In the genomic region with DNA sequence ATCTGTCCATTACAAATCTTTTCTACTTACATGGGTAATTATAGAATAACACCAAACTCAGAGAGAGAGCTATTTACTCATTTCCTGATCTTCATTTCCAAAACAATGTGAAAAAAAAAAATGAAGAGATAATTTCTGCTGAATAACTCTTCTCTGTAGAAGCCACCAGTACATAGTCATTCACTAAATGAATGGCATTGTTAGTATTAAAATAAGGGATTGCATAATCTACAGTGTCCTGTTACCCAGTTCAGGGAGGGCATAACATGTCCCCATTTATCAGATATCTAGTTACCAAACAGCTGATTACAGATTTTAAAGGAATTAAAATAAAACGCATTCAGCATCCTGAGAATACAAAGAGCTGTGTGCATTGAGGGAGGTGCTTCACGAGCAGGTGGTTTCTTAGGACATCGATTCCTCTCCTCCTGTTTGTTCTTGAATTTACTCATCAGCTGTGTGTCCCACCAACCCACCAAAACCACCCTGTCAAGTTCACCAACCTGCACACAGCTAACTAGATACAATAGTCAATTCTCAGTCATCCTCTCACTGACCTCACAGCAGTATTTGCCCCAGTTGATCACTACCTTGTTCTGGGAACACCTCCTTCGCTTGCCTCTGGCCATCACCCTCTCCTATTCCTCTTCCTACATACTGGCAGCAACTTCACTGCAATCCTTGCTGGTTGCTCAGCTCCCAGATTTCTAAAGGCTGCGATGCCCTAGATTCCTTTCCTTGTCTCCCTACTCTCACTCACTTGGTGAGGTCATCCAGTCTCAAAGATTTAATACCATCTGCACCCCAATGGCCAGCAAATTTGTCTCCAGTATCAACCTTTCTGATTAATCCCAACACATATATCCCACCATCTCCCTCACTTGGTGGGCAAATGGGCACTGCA, we compare ENCODE assay signal across 20 cellular contexts. TPM values are rescaled to one million over a fixed set of nuclear protein-coding genes. Genes with fewer than 3 reads are reported as not detected.
A peak's percentile ranks its signal among the peaks of the same experiment; 100 is the strongest.
DNase-seq lines count a peak whose midpoint lies in the region; ATAC-seq, FAIRE-seq and TF ChIP-seq lines count a peak whose summit lies in the region.
"Had no signal": no experiment of that assay in that cellular context is flagged by ENCODE, and none has a peak within 500 bp of the region (broad histone marks: within the 10 kb centered on the region; RNA-seq: fewer than 3 reads in every experiment).

No MANE protein-coding gene starts in this region.

- ATAC-seq in HG03442 (IDR thresholded peaks at IDR 0.05; ENCODE audit: unreplicated experiment), result peak; percentile 40
- ATAC-seq in stimulated activated effector memory CD8-positive, alpha-beta T cell treated with anti-CD3 and anti-CD28 coated beads, Interleukin-12 subunit alpha, Interleukin-12 subunit beta, amount 100 ng/mL, for 72 hours, result peak; percentile 59
- no peak for ATAC-seq in GM21737 (IDR thresholded peaks at IDR 0.05; ENCODE audit: unreplicated experiment)
- ATAC-seq: A549; activated CD8-positive, alpha-beta memory T cell treated with anti-CD3 and anti-CD28 coated beads, Interleukin-2, amount 10 ng/mL, durations not matched to agents 7 days and 5 days had no signal

- H3K4me3 Mint-ChIP-seq in stimulated activated effector memory CD8-positive, alpha-beta T cell treated with anti-CD3 and anti-CD28 coated beads, Interleukin-12 subunit alpha, Interleukin-12 subunit beta, amount 100 ng/mL, for 72 hours, result no peak overlapping the region
- H3K4me3 Mint-ChIP-seq: activated CD8-positive, alpha-beta memory T cell treated with anti-CD3 and anti-CD28 coated beads, Interleukin-2, amount 10 ng/mL, durations not matched to agents 7 days and 5 days; CD4-positive, alpha-beta T cell had no signal

- peak; percentile 64 for FAIRE-seq in bronchial epithelial cell (lab: Jason Lieb, UNC)
- FAIRE-seq: A549 had no signal

- DNase-seq in NCI-H2107 treated with DMSO at 0.1 percent for 48 hours (lab: John Stamatoyannopoulos, UW; ENCODE audit: unreplicated experiment), result peak; percentile 66
- DNase-seq in NCI-H2107 (lab: John Stamatoyannopoulos, UW), result no peak
- DNase-seq in bronchial epithelial cell (ENCODE audit: low read depth), result no peak
- DNase-seq in stimulated activated effector memory CD8-positive, alpha-beta T cell treated with anti-CD3 and anti-CD28 coated beads, Interleukin-12 subunit alpha, Interleukin-12 subunit beta, amount 100 ng/mL, for 72 hours (ENCODE audit: low spot score in 2 of 2), result no peak
- DNase-seq in NCI-H82 treated with DMSO at 0.1 percent for 48 hours (lab: John Stamatoyannopoulos, UW; ENCODE audit: unreplicated experiment), result no peak
- DNase-seq in D341Med (ENCODE audit: low spot score), result no peak
- DNase-seq: activated CD4-positive, CD25-positive, alpha-beta regulatory T cell treated with anti-CD3 and anti-CD28 coated beads, Interleukin-2, amount 50 U/mL, for 72 hours; activated CD8-positive, alpha-beta memory T cell treated with anti-CD3 and anti-CD28 coated beads, Interleukin-2, amount 10 ng/mL, durations not matched to agents 7 days and 5 days; activated gamma-delta T cell; CD4-positive, alpha-beta T cell; HCEC 1CT; hypothalamus; kidney glomerular epithelial cell; NCI-H2081; SIG-M5; stimulated activated CD4-positive, alpha-beta T cell treated with anti-CD3 and anti-CD28 coated beads, Interleukin-4, amount 100 ng/mL, for 24 hours had no signal

- H3K4me1 Mint-ChIP-seq in stimulated activated effector memory CD8-positive, alpha-beta T cell treated with anti-CD3 and anti-CD28 coated beads, Interleukin-12 subunit alpha, Interleukin-12 subunit beta, amount 100 ng/mL, for 72 hours, result no peaks in the 10 kb centered on the region
- H3K4me1 Mint-ChIP-seq: activated CD8-positive, alpha-beta memory T cell treated with anti-CD3 and anti-CD28 coated beads, Interleukin-2, amount 10 ng/mL, durations not matched to agents 7 days and 5 days had no signal

- H3K36me3 Mint-ChIP-seq in stimulated activated effector memory CD8-positive, alpha-beta T cell treated with anti-CD3 and anti-CD28 coated beads, Interleukin-12 subunit alpha, Interleukin-12 subunit beta, amount 100 ng/mL, for 72 hours, result no peaks in the 10 kb centered on the region
- H3K36me3 Mint-ChIP-seq: activated CD8-positive, alpha-beta memory T cell treated with anti-CD3 and anti-CD28 coated beads, Interleukin-2, amount 10 ng/mL, durations not matched to agents 7 days and 5 days had no signal

- no peaks in the 10 kb centered on the region for H3K27me3 ChIP-seq in bronchial epithelial cell (ENCODE audit: control insufficient read depth, insufficient read depth, low read length)

- no peak for TF ChIP-seq CTCF in bronchial epithelial cell (IDR thresholded peaks at IDR 0.05; ENCODE audit: insufficient read depth, low read length, severe bottlenecking)

- H3K36me3 ChIP-seq in bronchial epithelial cell (ENCODE audit: control insufficient read depth, insufficient read depth, low read length), result no peaks in the 10 kb centered on the region

- no peaks in the 10 kb centered on the region for H3K9me3 Mint-ChIP-seq in stimulated activated effector memory CD8-positive, alpha-beta T cell treated with anti-CD3 and anti-CD28 coated beads, Interleukin-12 subunit alpha, Interleukin-12 subunit beta, amount 100 ng/mL, for 72 hours
- H3K9me3 Mint-ChIP-seq: CD4-positive, alpha-beta T cell had no signal

- no peak overlapping the region for H3K27ac Mint-ChIP-seq in stimulated activated effector memory CD8-positive, alpha-beta T cell treated with anti-CD3 and anti-CD28 coated beads, Interleukin-12 subunit alpha, Interleukin-12 subunit beta, amount 100 ng/mL, for 72 hours
- H3K27ac Mint-ChIP-seq: activated CD8-positive, alpha-beta memory T cell treated with anti-CD3 and anti-CD28 coated beads, Interleukin-2, amount 10 ng/mL, durations not matched to agents 7 days and 5 days; CD4-positive, alpha-beta T cell had no signal

- H3K4me3 ChIP-seq in bronchial epithelial cell (ENCODE audit: low read depth, low read length), result no peak overlapping the region
- H3K4me3 ChIP-seq: A549 had no signal

RNA-seq across cellular contexts. Expression of a gene that starts 18.7 kb away (rescaled TPM):
- 2.6 and 3.6 TPM in 2 replicates for total RNA-seq in bronchial epithelial cell
- total RNA-seq: activated CD8-positive, alpha-beta memory T cell treated with anti-CD3 and anti-CD28 coated beads, Interleukin-2, amount 10 ng/mL, durations not matched to agents 7 days and 5 days; T-helper 2 cell treated with Interferon-gamma antibody and Interleukin-4, amounts not matched to agents 100 ng/mL and 5 ng/mL, for 36 hours had no signal
